In genomic region chr4:184473515-184474260, GRCh38 we compare ENCODE assay signal across 7 cellular contexts. TPM values are rescaled to one million over a fixed set of nuclear protein-coding genes. Genes with fewer than 3 reads are reported as not detected.
A peak's percentile ranks its signal among the peaks of the same experiment; 100 is the strongest.
DNase-seq lines count a peak whose midpoint lies in the region; ATAC-seq, FAIRE-seq and TF ChIP-seq lines count a peak whose summit lies in the region.

No MANE protein-coding gene starts in this region.

- peaks cover 51% of the 10 kb centered on the region for H3K4me1 Mint-ChIP-seq in brain

- TF ChIP-seq POLR2A in GM18505 (IDR thresholded peaks at IDR 0.05; ENCODE audit: borderline replicate concordance, extremely low read depth, insufficient read depth, insufficient read length) = peak; percentile 57

- H3K27ac Mint-ChIP-seq in brain = peak overlapping the region; percentile 93 to 99 (median 97)

- H3K27me3 ChIP-seq in iPS-20b (ENCODE audit: insufficient read depth, low read length) (no peaks in the 10 kb centered on the region), small intestine (ENCODE audit: control insufficient read depth in 2 of 2, insufficient read depth in 2 of 2, low read length in 2 of 2) (no peaks in the 10 kb centered on the region)

- H3K27ac ChIP-seq in iPS-20b (ENCODE audit: low read length) = peak overlapping the region; percentile 79
- H3K27ac ChIP-seq in small intestine (ENCODE audit: low read depth in 1 of 2, low read length in 1 of 2) = peak overlapping the region; percentile 98

- no peak for FAIRE-seq in small intestine (lab: Jason Lieb, UNC)

- peak overlapping the region; percentile 98 to 99 (median 99) for H3K4me3 Mint-ChIP-seq in brain

- H3K9me3 Mint-ChIP-seq in brain = no peaks in the 10 kb centered on the region

- H3K9me3 ChIP-seq in iPS-20b (ENCODE audit: insufficient read depth, low read depth, low read length) (no peaks in the 10 kb centered on the region), small intestine (ENCODE audit: control insufficient read depth, low read depth) (no peaks in the 10 kb centered on the region)

- 0 to 1% (median 1%) methylated on average over 35 to 65 of the region's 65 CpGs for WGBS in small intestine, 3 donors

- H3K36me3 ChIP-seq in iPS-20b (ENCODE audit: insufficient read depth, low read depth, low read length) (no peaks in the 10 kb centered on the region), small intestine (ENCODE audit: control insufficient read depth in 2 of 2, insufficient read depth in 2 of 2, low read length in 2 of 2) (no peaks in the 10 kb centered on the region)

- peaks cover 14% of the 10 kb centered on the region for H3K27me3 Mint-ChIP-seq in brain

- no peak for TF ChIP-seq CTCF in brain (conservative IDR thresholded peaks at IDR 0.05)

- DNase-seq in T-helper 22 cell (ENCODE audit: low read depth) (peak; percentile 24), small intestine (peak; percentile 65)

- no peaks in the 10 kb centered on the region for H3K36me3 Mint-ChIP-seq in brain

- H3K9ac ChIP-seq in iPS-20b (ENCODE audit: low read depth, low read length) = peak overlapping the region; percentile 89; the same call in 1 of the 2 replicates

- peak overlapping the region; percentile 91 for H3K4me3 ChIP-seq in iPS-20b (ENCODE audit: low read length)
- peak overlapping the region; percentile 90 to 92 for H3K4me3 ChIP-seq in small intestine (ENCODE audit: low read depth in 1 of 2, low read length in 2 of 2)

- ATAC-seq in GM18505 (IDR thresholded peaks at IDR 0.05; ENCODE audit: unreplicated experiment) = peak; percentile 0
- ATAC-seq in HG03571 (IDR thresholded peaks at IDR 0.05; ENCODE audit: unreplicated experiment) = peak; percentile 4
- no peak for ATAC-seq in HG02870 (IDR thresholded peaks at IDR 0.05; ENCODE audit: unreplicated experiment)

- H3K4me1 ChIP-seq in iPS-20b (ENCODE audit: insufficient read depth, low read length) (peaks cover 4% of the 10 kb centered on the region; the same call in 1 of the 2 replicates), small intestine (ENCODE audit: control insufficient read depth in 2 of 2, insufficient read depth in 1 of 2, low read depth in 1 of 2, low read length in 1 of 2) (peaks cover 9 to 12% of the 10 kb centered on the region in 2 donors)

RNA-seq across cellular contexts. Expression of gene IRF2, which starts 0.7 kb away (rescaled TPM):
- polyA plus RNA-seq in brain (ENCODE audit: insufficient read depth, low read depth, low replicate concordance) (18.5 TPM), small intestine (10 to 100 TPM; 23.3 to 36.5 (median 28.9) TPM)
